Comparison of ENCODE assay signal across 1 cellular context in the genomic region with DNA sequence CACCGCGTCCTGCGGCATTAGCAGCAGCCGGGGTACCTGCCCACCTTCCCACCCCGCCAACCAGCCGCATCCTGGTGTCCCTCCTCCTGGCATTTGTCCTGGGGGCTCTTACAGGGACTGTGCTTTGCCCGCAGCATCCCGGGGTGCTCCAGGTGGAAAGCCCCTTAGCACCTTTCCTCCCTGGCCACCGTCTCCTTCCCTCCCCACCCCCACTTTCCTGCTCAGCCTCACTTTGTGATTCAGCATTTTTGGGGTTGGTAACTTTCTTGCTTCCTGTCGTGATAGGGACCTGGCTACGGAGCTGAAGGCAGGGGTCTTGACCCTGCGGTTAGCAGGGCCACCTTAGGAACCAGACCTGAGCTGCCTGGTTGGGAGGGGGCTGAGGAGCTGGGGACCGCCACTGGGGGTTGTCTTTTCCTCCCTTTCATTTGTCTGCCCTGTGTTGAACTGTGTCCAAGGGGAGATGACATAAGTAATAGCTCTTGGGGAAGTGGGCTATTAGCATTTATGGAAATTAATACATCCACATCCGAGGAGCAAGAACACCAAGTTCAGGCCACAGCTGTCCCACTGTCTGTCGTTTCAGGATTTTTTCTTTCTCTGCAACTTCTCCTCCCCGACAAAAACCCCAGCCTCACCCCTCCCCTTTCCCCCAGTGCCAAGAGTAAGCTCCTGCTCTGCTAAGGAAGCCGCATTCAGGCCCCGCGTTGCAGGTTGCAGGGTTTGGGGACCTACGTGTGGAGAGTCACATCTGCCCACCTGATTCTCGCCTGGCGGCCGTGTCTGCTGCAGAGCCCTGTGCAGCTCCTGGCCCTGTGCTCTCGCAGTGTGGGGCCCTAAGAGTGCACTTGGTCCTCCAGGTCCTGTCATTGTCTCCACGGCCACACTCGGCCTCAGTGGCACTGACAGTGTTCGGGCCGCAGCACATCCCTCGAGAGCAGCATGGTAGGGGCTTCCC.
TF ChIP-seq lines count a peak whose summit lies in the region.

No MANE protein-coding gene starts in this region.

TF ChIP-seq in HCT116, 20 proteins besides CTCF, POLR2A, EP300 and RAD21 (continued from another document):
- TF ChIP-seq, protein P1, sequence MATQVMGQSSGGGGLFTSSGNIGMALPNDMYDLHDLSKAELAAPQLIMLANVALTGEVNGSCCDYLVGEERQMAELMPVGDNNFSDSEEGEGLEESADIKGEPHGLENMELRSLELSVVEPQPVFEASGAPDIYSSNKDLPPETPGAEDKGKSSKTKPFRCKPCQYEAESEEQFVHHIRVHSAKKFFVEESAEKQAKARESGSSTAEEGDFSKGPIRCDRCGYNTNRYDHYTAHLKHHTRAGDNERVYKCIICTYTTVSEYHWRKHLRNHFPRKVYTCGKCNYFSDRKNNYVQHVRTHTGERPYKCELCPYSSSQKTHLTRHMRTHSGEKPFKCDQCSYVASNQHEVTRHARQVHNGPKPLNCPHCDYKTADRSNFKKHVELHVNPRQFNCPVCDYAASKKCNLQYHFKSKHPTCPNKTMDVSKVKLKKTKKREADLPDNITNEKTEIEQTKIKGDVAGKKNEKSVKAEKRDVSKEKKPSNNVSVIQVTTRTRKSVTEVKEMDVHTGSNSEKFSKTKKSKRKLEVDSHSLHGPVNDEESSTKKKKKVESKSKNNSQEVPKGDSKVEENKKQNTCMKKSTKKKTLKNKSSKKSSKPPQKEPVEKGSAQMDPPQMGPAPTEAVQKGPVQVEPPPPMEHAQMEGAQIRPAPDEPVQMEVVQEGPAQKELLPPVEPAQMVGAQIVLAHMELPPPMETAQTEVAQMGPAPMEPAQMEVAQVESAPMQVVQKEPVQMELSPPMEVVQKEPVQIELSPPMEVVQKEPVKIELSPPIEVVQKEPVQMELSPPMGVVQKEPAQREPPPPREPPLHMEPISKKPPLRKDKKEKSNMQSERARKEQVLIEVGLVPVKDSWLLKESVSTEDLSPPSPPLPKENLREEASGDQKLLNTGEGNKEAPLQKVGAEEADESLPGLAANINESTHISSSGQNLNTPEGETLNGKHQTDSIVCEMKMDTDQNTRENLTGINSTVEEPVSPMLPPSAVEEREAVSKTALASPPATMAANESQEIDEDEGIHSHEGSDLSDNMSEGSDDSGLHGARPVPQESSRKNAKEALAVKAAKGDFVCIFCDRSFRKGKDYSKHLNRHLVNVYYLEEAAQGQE (IDR thresholded peaks at IDR 0.05; ENCODE audit: low read depth) = no peak
- TF ChIP-seq SIN3A (IDR thresholded peaks at IDR 0.05; ENCODE audit: low read depth) = no peak
- no peak for TF ChIP-seq JUND (IDR thresholded peaks at IDR 0.05)
- no peak for TF ChIP-seq EZH2phosphoT487 (IDR thresholded peaks at IDR 0.05; ENCODE audit: borderline replicate concordance)
- TF ChIP-seq ELF1 (IDR thresholded peaks at IDR 0.05; ENCODE audit: borderline replicate concordance, low read depth) = no peak
- no peak for TF ChIP-seq SRF (IDR thresholded peaks at IDR 0.05; ENCODE audit: low read depth)
- TF ChIP-seq CBX3 (IDR thresholded peaks at IDR 0.05; ENCODE audit: low read depth) = no peak
